ENCODE assay signal across 17 cellular contexts in genomic region chr11:47180006-47180787, GRCh38. TPM values are rescaled to one million over a fixed set of nuclear protein-coding genes. Genes with fewer than 3 reads are reported as not detected.
A peak's percentile ranks its signal among the peaks of the same experiment; 100 is the strongest.
DNase-seq lines count a peak whose midpoint lies in the region; ATAC-seq, FAIRE-seq and TF ChIP-seq lines count a peak whose summit lies in the region.
"Had no signal": no experiment of that assay in that cellular context is flagged by ENCODE, and none has a peak within 500 bp of the region (broad histone marks: within the 10 kb centered on the region; RNA-seq: fewer than 3 reads in every experiment).

No MANE protein-coding gene starts in this region.

- H3K27ac Mint-ChIP-seq in neural crest cell (ENCODE audit: unreplicated experiment): no peak overlapping the region
- peak overlapping the region; percentile 67 for H3K27ac Mint-ChIP-seq in type B pancreatic cell

- H3K9me3 ChIP-seq in right atrium auricular region (no peaks in the 10 kb centered on the region), small intestine (ENCODE audit: control insufficient read depth, low read depth) (no peaks in the 10 kb centered on the region), HAP-1 (no peaks in the 10 kb centered on the region)
- H3K9me3 ChIP-seq: SK-N-SH had no signal

- peak overlapping the region; percentile 28 to 99 for H3K27ac ChIP-seq in right atrium auricular region
- peak overlapping the region; percentile 37 for H3K27ac ChIP-seq in angular gyrus (ENCODE audit: low read depth, low read length)
- H3K27ac ChIP-seq in small intestine (ENCODE audit: low read depth in 1 of 2, low read length in 1 of 2): no peak overlapping the region
- H3K27ac ChIP-seq: HL-60 had no signal

- H3K4me1 ChIP-seq in right atrium auricular region: peaks cover 0 to 80% of the 10 kb centered on the region in 2 donors
- peaks cover 2 to 6% of the 10 kb centered on the region in 2 donors for H3K4me1 ChIP-seq in small intestine (ENCODE audit: control insufficient read depth in 2 of 2, insufficient read depth in 1 of 2, low read depth in 1 of 2, low read length in 1 of 2)
- peaks cover 14% of the 10 kb centered on the region; the same call in 1 of the 2 replicates for H3K4me1 ChIP-seq in HAP-1

- no peak for TF ChIP-seq CTCF in right atrium auricular region (IDR thresholded peaks at IDR 0.05)
- TF ChIP-seq CTCF in neural crest cell (conservative IDR thresholded peaks at IDR 0.05): no peak
- TF ChIP-seq CTCF in type B pancreatic cell (conservative IDR thresholded peaks at IDR 0.05): no peak

- no peak for FAIRE-seq in small intestine (lab: Jason Lieb, UNC)
- FAIRE-seq: D721Med, HTR-8/SVneo had no signal

- in situ Hi-C loops in HAP-1 (cut with MboI; ENCODE audit: low sequenced_read_pairs): no loop called here

- H3K4me3 Mint-ChIP-seq in neural crest cell (peak overlapping the region; percentile 47), type B pancreatic cell (no peak overlapping the region)

- WGBS in small intestine, 3 donors: 93 to 95% (median 94%) methylated on average over 35 of the region's 35 CpGs

- H3K36me3 ChIP-seq in right atrium auricular region: peaks cover 34% of the 10 kb centered on the region
- no peaks in the 10 kb centered on the region for H3K36me3 ChIP-seq in small intestine (ENCODE audit: control insufficient read depth in 2 of 2, insufficient read depth in 2 of 2, low read length in 2 of 2)
- peaks cover 33% of the 10 kb centered on the region for H3K36me3 ChIP-seq in HAP-1 (replicated peaks)

- DNase-seq in right atrium auricular region (ENCODE audit: low spot score) (no peak), left ventricle myocardium superior (no peak), neural crest cell (ENCODE audit: low read depth, low spot score) (no peak), type B pancreatic cell (ENCODE audit: extremely low spot score, unreplicated experiment) (no peak), SK-N-DZ (ENCODE audit: low spot score) (no peak), small intestine (no peak), HAP-1 (ENCODE audit: low spot score in 2 of 2) (no peak)
- DNase-seq: DMS79 treated with DMSO at 0.1 percent for 48 hours, NCI-H187 treated with DMSO at 0.1 percent for 48 hours, NCI-H774, Right ventricle myocardium superior had no signal

- H3K9me3 Mint-ChIP-seq in neural crest cell (no peaks in the 10 kb centered on the region), type B pancreatic cell (no peaks in the 10 kb centered on the region)
- H3K9me3 Mint-ChIP-seq: CD4-positive, CD25-positive, alpha-beta regulatory T cell had no signal

- H3K4me1 Mint-ChIP-seq in neural crest cell: peaks cover 29% of the 10 kb centered on the region
- H3K4me1 Mint-ChIP-seq in type B pancreatic cell (ENCODE audit: unreplicated experiment): peaks cover 26% of the 10 kb centered on the region

- H3K27me3 ChIP-seq in right atrium auricular region: no peaks in the 10 kb centered on the region
- H3K27me3 ChIP-seq in small intestine (ENCODE audit: control insufficient read depth in 2 of 2, insufficient read depth in 2 of 2, low read length in 2 of 2): peaks cover 0 to 4% of the 10 kb centered on the region in 2 donors
- H3K27me3 ChIP-seq in HAP-1 (ENCODE audit: low read depth): no peaks in the 10 kb centered on the region

- no peak for ATAC-seq in left ventricle myocardium superior

- intact Hi-C loops in left ventricle myocardium superior (cut with micrococcal nuclease): no loop called here

- H3K36me3 Mint-ChIP-seq in neural crest cell (ENCODE audit: low read depth) (no peaks in the 10 kb centered on the region), type B pancreatic cell (peaks cover 11% of the 10 kb centered on the region)
- H3K36me3 Mint-ChIP-seq: CD4-positive, CD25-positive, alpha-beta regulatory T cell had no signal

- H3K4me3 ChIP-seq in right atrium auricular region: no peak overlapping the region
- no peak overlapping the region for H3K4me3 ChIP-seq in small intestine (ENCODE audit: low read depth in 1 of 2, low read length in 2 of 2)
- H3K4me3 ChIP-seq in HAP-1: no peak overlapping the region

- H3K27me3 Mint-ChIP-seq in neural crest cell (ENCODE audit: low read depth): peaks cover 26% of the 10 kb centered on the region
- H3K27me3 Mint-ChIP-seq in type B pancreatic cell: no peaks in the 10 kb centered on the region

RNA-seq across cellular contexts. Expression of gene ARFGAP2, which starts 3.5 kb away (rescaled TPM):
- total RNA-seq in right atrium auricular region (10 to 100 TPM; 75.1 to 78.0 TPM), left ventricle myocardium superior (48.0 TPM), neural crest cell (108 and 110 TPM in 2 replicates), type B pancreatic cell (ENCODE audit: low replicate concordance) (99.9 and 103 TPM in 2 replicates)
- 113 and 120 TPM in 2 replicates for polyA plus RNA-seq in SK-N-DZ (2014; cell fraction: cytosol; rRNA removed)
- polyA plus RNA-seq in SK-N-DZ (2014; cell fraction: nucleus; rRNA removed): 108 and 147 TPM in 2 replicates
- polyA plus RNA-seq in small intestine: 10 to 100 TPM; 53.0 to 64.4 (median 64.4) TPM

RNA-seq across cellular contexts. Expression of gene PACSIN3, which starts 6.0 kb away (rescaled TPM):
- 100 to 1,000 TPM; 107 to 186 TPM for total RNA-seq in right atrium auricular region
- 150 TPM for total RNA-seq in left ventricle myocardium superior
- 56.4 and 57.0 TPM in 2 replicates for total RNA-seq in neural crest cell
- total RNA-seq in type B pancreatic cell (ENCODE audit: low replicate concordance): 52.5 and 77.2 TPM in 2 replicates
- polyA plus RNA-seq in SK-N-DZ (2014; cell fraction: cytosol; rRNA removed): 35.3 and 47.8 TPM in 2 replicates
- polyA plus RNA-seq in SK-N-DZ (2014; cell fraction: nucleus; rRNA removed): 35.5 and 37.7 TPM in 2 replicates
- polyA plus RNA-seq in small intestine: 1 to 10 TPM; 2.0 to 6.5 (median 4.9) TPM
- total RNA-seq: CD4-positive, CD25-positive, alpha-beta regulatory T cell had no signal

RNA-seq across cellular contexts. Expression of gene DDB2, which starts 34.6 kb away (rescaled TPM):
- total RNA-seq in right atrium auricular region (10 to 100 TPM in 1 of 2 donors, 1 to 10 TPM in 1; 8.8 to 12.0 TPM), left ventricle myocardium superior (9.5 TPM), neural crest cell (32.2 and 33.9 TPM in 2 replicates), type B pancreatic cell (ENCODE audit: low replicate concordance) (40.0 and 50.1 TPM in 2 replicates)
- polyA plus RNA-seq in SK-N-DZ (2014; cell fraction: cytosol; rRNA removed): 25.6 and 28.8 TPM in 2 replicates
- 34.3 and 36.5 TPM in 2 replicates for polyA plus RNA-seq in SK-N-DZ (2014; cell fraction: nucleus; rRNA removed)
- polyA plus RNA-seq in small intestine: 10 to 100 TPM; 25.1 to 39.4 (median 26.2) TPM

Comparison
In these comparisons a context has a peak if more than half of its experiments do, and no peak if none do; other contexts are left out.
1. H3K27ac ChIP-seq: peak in right atrium auricular region (2 of 2) and angular gyrus (single experiment); none in small intestine (0 of 2).